In the genomic region with DNA sequence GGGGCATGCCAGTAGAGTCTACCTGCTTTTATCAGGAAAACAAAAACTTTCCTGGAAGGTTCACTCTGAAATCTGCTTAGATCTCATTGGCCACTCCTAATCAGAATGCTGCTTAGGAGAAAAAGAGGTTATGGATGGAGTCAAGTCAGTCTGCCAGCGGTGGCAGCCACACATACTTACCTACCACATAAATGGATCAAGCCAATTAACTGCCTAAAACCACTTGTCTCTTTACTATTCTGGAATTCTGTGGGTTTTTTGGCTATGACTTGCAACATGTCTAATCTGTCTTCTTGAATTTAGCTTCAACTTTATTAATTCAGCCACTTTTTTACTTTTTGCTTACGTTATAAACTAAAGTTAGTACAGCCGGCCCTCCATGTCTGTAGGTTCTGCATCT, we compare ENCODE assay signal across 30 cellular contexts.
"Had no signal": no experiment of that assay in that cellular context is flagged by ENCODE, and none has a peak within 500 bp of the region (broad histone marks: within the 10 kb centered on the region; RNA-seq: fewer than 3 reads in every experiment).

No MANE protein-coding gene starts in this region.

- H3K4me3 Mint-ChIP-seq: naive thymus-derived CD4-positive, alpha-beta T cell; natural killer cell; nephron; stimulated activated effector memory CD8-positive, alpha-beta T cell treated with anti-CD3 and anti-CD28 coated beads, Interleukin-12 subunit alpha, Interleukin-12 subunit beta, amount 100 ng/mL, for 72 hours; stimulated activated naive B cell treated with anti-CD40 and anti-IgM and Interleukin-4, amounts not matched to agents 10 μg/mL and 1 μg/mL and 100 μg/mL, for 72 hours; stimulated activated naive CD8-positive, alpha-beta T cell treated with anti-CD3 and anti-CD28 coated beads, Interleukin-15, amount 100 ng/mL, for 72 hours; type B pancreatic cell had no signal

- H3K27me3 Mint-ChIP-seq: progenitor cell of endocrine pancreas, type B pancreatic cell had no signal

- H3K9me3 ChIP-seq: neutrophil, ovary, psoas muscle, right lobe of liver, sigmoid colon, suprapubic skin, testis, tibial artery, transverse colon, upper lobe of right lung, uterus had no signal

- H3K4me3 ChIP-seq: ovary, psoas muscle, right lobe of liver, sigmoid colon, suprapubic skin, testis, tibial artery, transverse colon, upper lobe of right lung, uterus had no signal

- ATAC-seq: naive thymus-derived CD4-positive, alpha-beta T cell; natural killer cell; psoas muscle; right cardiac atrium; right lobe of liver; stimulated activated effector memory CD8-positive, alpha-beta T cell treated with anti-CD3 and anti-CD28 coated beads, Interleukin-12 subunit alpha, Interleukin-12 subunit beta, amount 100 ng/mL, for 72 hours; stimulated activated naive B cell treated with anti-CD40 and anti-IgM and Interleukin-4, amounts not matched to agents 10 μg/mL and 1 μg/mL and 100 μg/mL, for 72 hours; stimulated activated naive CD8-positive, alpha-beta T cell treated with anti-CD3 and anti-CD28 coated beads, Interleukin-15, amount 100 ng/mL, for 72 hours; stimulated activated naive CD8-positive, alpha-beta T cell treated with anti-CD3 and anti-CD28 coated beads, Interleukin-15, Interleukin-2, amounts not matched to agents 100 U/mL and 50 U/mL, for 24 hours; upper lobe of right lung had no signal

- H3K36me3 Mint-ChIP-seq: natural killer cell; stimulated activated effector memory CD8-positive, alpha-beta T cell treated with anti-CD3 and anti-CD28 coated beads, Interleukin-12 subunit alpha, Interleukin-12 subunit beta, amount 100 ng/mL, for 72 hours; stimulated activated naive B cell treated with anti-CD40 and anti-IgM and Interleukin-4, amounts not matched to agents 10 μg/mL and 1 μg/mL and 100 μg/mL, for 72 hours; type B pancreatic cell had no signal

- H3K27ac ChIP-seq: neutrophil, ovary, parathyroid adenoma, psoas muscle, right lobe of liver, sigmoid colon, suprapubic skin, testis, tibial artery, transverse colon, upper lobe of right lung, uterus had no signal

- DNase-seq: naive thymus-derived CD4-positive, alpha-beta T cell; natural killer cell; nucleus accumbens; ovary; posterior cingulate gyrus; psoas muscle; right cardiac atrium; right lobe of liver; sigmoid colon; small intestine; stimulated activated CD4-positive, alpha-beta T cell treated with anti-CD3 and anti-CD28 coated beads, Interleukin-15, amount 100 ng/mL, for 24 hours; stimulated activated CD4-positive, alpha-beta T cell treated with anti-CD3 and anti-CD28 coated beads, Interleukin-2, amount 100 ng/mL, for 24 hours; stimulated activated CD4-positive, alpha-beta T cell treated with anti-CD3 and anti-CD28 coated beads, Interleukin-2, amount 100 ng/mL, for 48 hours; stimulated activated CD4-positive, alpha-beta T cell treated with anti-CD3 and anti-CD28 coated beads, Interleukin-4, amount 100 ng/mL, for 24 hours; stimulated activated naive B cell treated with anti-CD40 and anti-IgM and Interleukin-4, amounts not matched to agents 10 μg/mL and 1 μg/mL and 100 μg/mL, for 72 hours; stimulated activated naive CD8-positive, alpha-beta T cell treated with anti-CD3 and anti-CD28 coated beads, Interleukin-15, amount 100 ng/mL, for 72 hours; stimulated activated naive CD8-positive, alpha-beta T cell treated with anti-CD3 and anti-CD28 coated beads, Interleukin-15, Interleukin-2, amounts not matched to agents 100 U/mL and 50 U/mL, for 24 hours; substantia nigra; testis; tibial artery; transverse colon; upper lobe of right lung; uterus had no signal

- H3K4me1 Mint-ChIP-seq: naive thymus-derived CD4-positive, alpha-beta T cell; natural killer cell; nephron; stimulated activated effector memory CD8-positive, alpha-beta T cell treated with anti-CD3 and anti-CD28 coated beads, Interleukin-12 subunit alpha, Interleukin-12 subunit beta, amount 100 ng/mL, for 72 hours; stimulated activated naive B cell treated with anti-CD40 and anti-IgM and Interleukin-4, amounts not matched to agents 10 μg/mL and 1 μg/mL and 100 μg/mL, for 72 hours; stimulated activated naive CD8-positive, alpha-beta T cell treated with anti-CD3 and anti-CD28 coated beads, Interleukin-15, amount 100 ng/mL, for 72 hours had no signal

- H3K36me3 ChIP-seq: neutrophil, ovary, right lobe of liver, sigmoid colon, suprapubic skin, tibial artery, transverse colon, upper lobe of right lung, uterus had no signal

- H3K27ac Mint-ChIP-seq: naive thymus-derived CD4-positive, alpha-beta T cell; natural killer cell; nephron; progenitor cell of endocrine pancreas; stimulated activated effector memory CD8-positive, alpha-beta T cell treated with anti-CD3 and anti-CD28 coated beads, Interleukin-12 subunit alpha, Interleukin-12 subunit beta, amount 100 ng/mL, for 72 hours; stimulated activated naive B cell treated with anti-CD40 and anti-IgM and Interleukin-4, amounts not matched to agents 10 μg/mL and 1 μg/mL and 100 μg/mL, for 72 hours; type B pancreatic cell had no signal

- H3K9me3 Mint-ChIP-seq: nephron; stimulated activated naive CD8-positive, alpha-beta T cell treated with anti-CD3 and anti-CD28 coated beads, Interleukin-15, amount 100 ng/mL, for 72 hours; type B pancreatic cell had no signal

- H3K4me1 ChIP-seq: parathyroid adenoma, psoas muscle, right lobe of liver, sigmoid colon, suprapubic skin, testis, tibial artery, transverse colon, upper lobe of right lung, uterus had no signal
